24 cellular contexts compared by ENCODE assay signal in genomic region chr2:42830922-42831574, GRCh38. TPM values are rescaled to one million over a fixed set of nuclear protein-coding genes. Genes with fewer than 3 reads are reported as not detected.
DNase-seq lines count a peak whose midpoint lies in the region; ATAC-seq and TF ChIP-seq lines count a peak whose summit lies in the region.
"Had no signal": no experiment of that assay in that cellular context is flagged by ENCODE, and none has a peak within 500 bp of the region (broad histone marks: within the 10 kb centered on the region; RNA-seq: fewer than 3 reads in every experiment).

No MANE protein-coding gene starts in this region.

- H3K4me3 Mint-ChIP-seq in osteocyte (ENCODE audit: unreplicated experiment): no peak overlapping the region
- H3K4me3 Mint-ChIP-seq in activated CD4-positive, alpha-beta T cell treated with anti-CD3 and anti-CD28 coated beads, Interleukin-2, amount 10 ng/mL, durations not matched to agents 7 days and 5 days: no peak overlapping the region
- H3K4me3 Mint-ChIP-seq: activated naive CD4-positive, alpha-beta T cell treated with anti-CD3 and anti-CD28 coated beads for 36 hours; activated T-cell treated with anti-CD3 and anti-CD28 coated beads, Interleukin-2, amount 50 U/mL, for 72 hours; CD8-positive, alpha-beta memory T cell; endodermal cell; nephron progenitor cell; stimulated activated naive CD8-positive, alpha-beta T cell treated with anti-CD3 and anti-CD28 coated beads, Interleukin-15, amount 100 ng/mL, for 72 hours; T-helper 17 cell had no signal

- peaks cover 19% of the 10 kb centered on the region for H3K4me1 Mint-ChIP-seq in osteocyte (ENCODE audit: unreplicated experiment)
- H3K4me1 Mint-ChIP-seq in activated CD4-positive, alpha-beta T cell treated with anti-CD3 and anti-CD28 coated beads, Interleukin-2, amount 10 ng/mL, durations not matched to agents 7 days and 5 days: peaks cover 16% of the 10 kb centered on the region

- no peak for ATAC-seq in HG03520 (IDR thresholded peaks at IDR 0.05; ENCODE audit: unreplicated experiment)
- ATAC-seq: activated T-cell treated with anti-CD3 and anti-CD28 coated beads, Interleukin-2, amount 50 U/mL, for 72 hours; mucosa of descending colon; stimulated activated naive CD8-positive, alpha-beta T cell treated with anti-CD3 and anti-CD28 coated beads, Interleukin-15, amount 100 ng/mL, for 72 hours; T-helper 17 cell had no signal

- no peak overlapping the region for H3K27ac Mint-ChIP-seq in osteocyte (ENCODE audit: unreplicated experiment)
- no peak overlapping the region for H3K27ac Mint-ChIP-seq in activated CD4-positive, alpha-beta T cell treated with anti-CD3 and anti-CD28 coated beads, Interleukin-2, amount 10 ng/mL, durations not matched to agents 7 days and 5 days
- H3K27ac Mint-ChIP-seq: activated naive CD4-positive, alpha-beta T cell treated with anti-CD3 and anti-CD28 coated beads for 36 hours; activated T-cell treated with anti-CD3 and anti-CD28 coated beads, Interleukin-2, amount 50 U/mL, for 72 hours; endodermal cell; stimulated activated naive CD8-positive, alpha-beta T cell treated with anti-CD3 and anti-CD28 coated beads, Interleukin-15, amount 100 ng/mL, for 72 hours; T-helper 17 cell had no signal

- POLR2A ChIA-PET in activated CD4-positive, alpha-beta T cell treated with anti-CD3 and anti-CD28 coated beads, Interleukin-2, amount 10 ng/mL, durations not matched to agents 7 days and 5 days (lab: Charles Lee): no interaction called here

- no peak for TF ChIP-seq CTCF in osteocyte (IDR thresholded peaks at IDR 0.05)

- H3K9me3 Mint-ChIP-seq in osteocyte (ENCODE audit: unreplicated experiment): no peaks in the 10 kb centered on the region
- H3K9me3 Mint-ChIP-seq in activated CD4-positive, alpha-beta T cell treated with anti-CD3 and anti-CD28 coated beads, Interleukin-2, amount 10 ng/mL, durations not matched to agents 7 days and 5 days: no peaks in the 10 kb centered on the region
- H3K9me3 Mint-ChIP-seq: activated naive CD4-positive, alpha-beta T cell treated with anti-CD3 and anti-CD28 coated beads for 36 hours; activated T-cell treated with anti-CD3 and anti-CD28 coated beads, Interleukin-2, amount 50 U/mL, for 72 hours; CD8-positive, alpha-beta memory T cell; stimulated activated naive CD8-positive, alpha-beta T cell treated with anti-CD3 and anti-CD28 coated beads, Interleukin-15, amount 100 ng/mL, for 72 hours had no signal

- H3K27me3 Mint-ChIP-seq in osteocyte (ENCODE audit: unreplicated experiment): no peaks in the 10 kb centered on the region
- peaks cover 10% of the 10 kb centered on the region for H3K27me3 Mint-ChIP-seq in activated CD4-positive, alpha-beta T cell treated with anti-CD3 and anti-CD28 coated beads, Interleukin-2, amount 10 ng/mL, durations not matched to agents 7 days and 5 days

- no peaks in the 10 kb centered on the region for H3K36me3 Mint-ChIP-seq in osteocyte (ENCODE audit: unreplicated experiment)
- no peaks in the 10 kb centered on the region for H3K36me3 Mint-ChIP-seq in activated CD4-positive, alpha-beta T cell treated with anti-CD3 and anti-CD28 coated beads, Interleukin-2, amount 10 ng/mL, durations not matched to agents 7 days and 5 days (ENCODE audit: low read depth)

- CTCF ChIA-PET in activated CD4-positive, alpha-beta T cell treated with anti-CD3 and anti-CD28 coated beads, Interleukin-2, amount 10 ng/mL, durations not matched to agents 7 days and 5 days (lab: Charles Lee): interaction anchor here (0.6 to 1.6 kb wide), 3 partner anchors 76 to 659 kb away, joined by 3 to 4 read pairs (median 3); no protein-coding TSS in a partner anchor

- DNase-seq in NCI-H1417 (lab: John Stamatoyannopoulos, UW): peak; percentile 32 to 71 (median 64)
- DNase-seq in NCI-H1417 treated with DMSO at 0.1 percent for 48 hours (lab: John Stamatoyannopoulos, UW): no peak
- DNase-seq in ELF-1 (ENCODE audit: low read depth, low spot score): peak; percentile 53
- peak; percentile 32 for DNase-seq in NCI-H524 treated with DMSO at 0.1 percent for 48 hours (lab: John Stamatoyannopoulos, UW)
- peak; percentile 57 for DNase-seq in osteocyte (ENCODE audit: extremely low spot score, unreplicated experiment)
- DNase-seq in activated CD4-positive, alpha-beta T cell treated with anti-CD3 and anti-CD28 coated beads, Interleukin-2, amount 10 ng/mL, durations not matched to agents 7 days and 5 days: no peak
- no peak for DNase-seq in NCI-H748 (lab: John Stamatoyannopoulos, UW; ENCODE audit: unreplicated experiment)
- DNase-seq: activated naive CD4-positive, alpha-beta T cell treated with anti-CD3 and anti-CD28 coated beads for 36 hours; activated T-cell treated with anti-CD3 and anti-CD28 coated beads, Interleukin-2, amount 50 U/mL, for 72 hours; amygdala; CD8-positive, alpha-beta memory T cell; endodermal cell; esophagus squamous epithelium; GOT3; Karpas-422; mucosa of descending colon; NCI-H1930; NCI-H510A; nephron progenitor cell; stimulated activated CD4-positive, alpha-beta T cell treated with anti-CD3 and anti-CD28 coated beads, Interleukin-15, amount 100 ng/mL, for 24 hours; stimulated activated naive CD8-positive, alpha-beta T cell treated with anti-CD3 and anti-CD28 coated beads, Interleukin-15, amount 100 ng/mL, for 72 hours; T-helper 17 cell had no signal

RNA-seq across cellular contexts. Expression of gene HAAO, which starts 38.7 kb away (rescaled TPM):
- 0.73 and 1.1 TPM in 2 replicates for total RNA-seq in osteocyte
- not detected for total RNA-seq in activated CD4-positive, alpha-beta T cell treated with anti-CD3 and anti-CD28 coated beads, Interleukin-2, amount 10 ng/mL, durations not matched to agents 7 days and 5 days
- total RNA-seq: bronchial epithelial cell had no signal

Comparison
In these comparisons a context has a peak if more than half of its experiments do, and no peak if none do; other contexts are left out.
1. DNase-seq: peak in NCI-H1417 (3 of 3), ELF-1 (single experiment), NCI-H524 treated with DMSO at 0.1 percent for 48 hours (single experiment) and osteocyte (single experiment); none in NCI-H1417 treated with DMSO at 0.1 percent for 48 hours (single experiment), activated CD4-positive, alpha-beta T cell treated with anti-CD3 and anti-CD28 coated beads, Interleukin-2, amount 10 ng/mL, durations not matched to agents 7 days and 5 days (single experiment) and NCI-H748 (single experiment).